ENCODE assay signal across 19 cellular contexts in genomic region chr9:89249001-89249400, GRCh38.
A peak's percentile ranks its signal among the peaks of the same experiment; 100 is the strongest.
DNase-seq lines count a peak whose midpoint lies in the region; ATAC-seq, FAIRE-seq and TF ChIP-seq lines count a peak whose summit lies in the region.
"Had no signal": no experiment of that assay in that cellular context is flagged by ENCODE, and none has a peak within 500 bp of the region (broad histone marks: within the 10 kb centered on the region; RNA-seq: fewer than 3 reads in every experiment).

No MANE protein-coding gene starts in this region.

- no peak overlapping the region for H2BK12ac ChIP-seq in H1 (ENCODE audit: low read depth, low read length)

- TF ChIP-seq EP300 in H1 (IDR thresholded peaks at IDR 0.05; ENCODE audit: borderline replicate concordance in 1 of 2, low read depth in 2 of 2, low read length in 2 of 2): no peak

- no peak overlapping the region for H3K4me2 ChIP-seq in H1 (ENCODE audit: insufficient read depth in 1 of 2, low read depth in 2 of 2, low read length in 2 of 2)
- H3K4me2 ChIP-seq: GM23338 had no signal

- H3K9me3 ChIP-seq in H1 (ENCODE audit: insufficient read depth in 2 of 2, low read depth in 1 of 2, low read length in 1 of 2): 0 out of 4 replicates have a peak, but pooled peaks cover 0 to 3% of the 10 kb centered on the region in 2 experiments
- no peaks in the 10 kb centered on the region for H3K9me3 ChIP-seq in thyroid gland
- H3K9me3 ChIP-seq in right cardiac atrium (ENCODE audit: control insufficient read depth, low read length): no peaks in the 10 kb centered on the region
- no peaks in the 10 kb centered on the region for H3K9me3 ChIP-seq in tibial artery
- H3K9me3 ChIP-seq: HAP-1 had no signal

- H3K56ac ChIP-seq in H1 (replicated peaks; ENCODE audit: insufficient read length, low read depth, low read length): no peak overlapping the region

- no peaks in the 10 kb centered on the region for H3K79me2 ChIP-seq in H1 (ENCODE audit: control insufficient read depth in 1 of 2, insufficient read depth in 2 of 2, low read length in 2 of 2)

- no peak overlapping the region for H4K5ac ChIP-seq in H1 (ENCODE audit: insufficient read length, low read depth, low read length)

- H3K4ac ChIP-seq in H1 (replicated peaks; ENCODE audit: insufficient read length, low read depth, low read length): no peak overlapping the region

- H3K27me3 ChIP-seq in H1 (replicated peaks in 1 of 4; ENCODE audit: control insufficient read depth in 3 of 4, extremely low read depth in 1 of 4, insufficient read depth in 3 of 4, low read length in 3 of 4) (no peaks in the 10 kb centered on the region; a peak in 1 of 7 replicates), thyroid gland (no peaks in the 10 kb centered on the region), right cardiac atrium (ENCODE audit: control insufficient read depth, insufficient read depth) (no peaks in the 10 kb centered on the region), tibial artery (no peaks in the 10 kb centered on the region)

- H3K23ac ChIP-seq in H1 (ENCODE audit: insufficient read length): no peak overlapping the region

- FAIRE-seq in H1 (lab: Jason Lieb, UNC): no peak
- FAIRE-seq: D721Med, GM12878, GM19239, H54 had no signal

- TF ChIP-seq POLR2A in H1 (IDR thresholded peaks at IDR 0.05; ENCODE audit: control extremely low read depth in 1 of 2, low read depth in 2 of 2, low read length in 2 of 2) (no peak), thyroid gland (IDR thresholded peaks at IDR 0.05) (no peak)

- H3K23me2 ChIP-seq in H1 (ENCODE audit: low read depth, low read length): peaks cover 11% of the 10 kb centered on the region; the same call in 1 of the 2 replicates

- no peak overlapping the region for H2AK5ac ChIP-seq in H1 (ENCODE audit: low read depth, low read length)

- no peak overlapping the region for H4K8ac ChIP-seq in H1 (ENCODE audit: extremely low read depth, insufficient read depth, low read length)

- CTCF ChIA-PET in H1 (lab: Charles Lee; ENCODE audit: partially characterized antibody): interaction anchor here (1.2 kb wide), 1 partner anchor 14 kb away, joined by 4 read pairs; no protein-coding TSS in a partner anchor

- TF ChIP-seq CTCF in H1 (IDR thresholded peaks at IDR 0.05; ENCODE audit: control extremely low read depth in 1 of 3, insufficient read depth in 1 of 3, low read depth in 1 of 3, low read length in 3 of 3): no peak
- TF ChIP-seq CTCF in thyroid gland (IDR thresholded peaks at IDR 0.05): no peak
- TF ChIP-seq CTCF in tibial artery (IDR thresholded peaks at IDR 0.05): no peak

- POLR2A ChIA-PET in H1 (lab: Charles Lee; ENCODE audit: partially characterized antibody): no interaction called here

- peaks cover 0 to 6% (median 0%) of the 10 kb centered on the region in 4 experiments; a peak in 4 of 7 replicates for H3K4me1 ChIP-seq in H1 (replicated peaks in 1 of 4; ENCODE audit: control insufficient read depth in 3 of 4, insufficient read depth in 4 of 4, low read length in 3 of 4)
- peaks cover 20 to 40% of the 10 kb centered on the region in 2 donors for H3K4me1 ChIP-seq in thyroid gland
- no peaks in the 10 kb centered on the region for H3K4me1 ChIP-seq in right cardiac atrium (ENCODE audit: control insufficient read depth, insufficient read depth, low read length)
- peaks cover 0 to 8% (median 0%) of the 10 kb centered on the region in 4 donors for H3K4me1 ChIP-seq in tibial artery
- H3K4me1 ChIP-seq: HAP-1 had no signal

- no peak overlapping the region for H3K4me3 ChIP-seq in H1 (ENCODE audit: extremely low read depth in 1 of 4, insufficient read depth in 2 of 4, low read depth in 3 of 4, low read length in 4 of 4)
- no peak overlapping the region for H3K4me3 ChIP-seq in thyroid gland (replicated peaks in 1 of 3)
- no peak overlapping the region for H3K4me3 ChIP-seq in right cardiac atrium (ENCODE audit: low read length)
- H3K4me3 ChIP-seq in tibial artery: no peak overlapping the region
- H3K4me3 ChIP-seq: GM12878, GM23338, HAP-1 had no signal

- H2AFZ ChIP-seq in H1 (ENCODE audit: low read length): no peak overlapping the region
- H2AFZ ChIP-seq: GM23338 had no signal

- peak; percentile 54 for DNase-seq in MV-4-11 (lab: John Stamatoyannopoulos, UW)
- no peak for DNase-seq in H1 (ENCODE audit: low read depth in 1 of 2, low spot score in 2 of 2)
- peak; percentile 66 to 68 for DNase-seq in thyroid gland
- no peak for DNase-seq in activated CD8-positive, alpha-beta memory T cell treated with anti-CD3 and anti-CD28 coated beads, Interleukin-2, amount 50 U/mL, for 48 hours
- no peak for DNase-seq in right cardiac atrium
- DNase-seq in tibial artery: no peak
- DNase-seq: CD4-positive, alpha-beta T cell; CD8-positive, alpha-beta memory T cell; DMS 273 treated with DMSO at 0.1 percent for 48 hours; DMS79; EL; GDM1; HFFc6 had no signal

- H3K36me3 ChIP-seq in H1 (ENCODE audit: control insufficient read depth in 2 of 4, insufficient read depth in 4 of 4, low read length in 3 of 4) (peaks cover 0 to 3% (median 0%) of the 10 kb centered on the region in 4 experiments; a peak in 2 of 8 replicates), thyroid gland (no peaks in the 10 kb centered on the region), tibial artery (no peaks in the 10 kb centered on the region)
- H3K36me3 ChIP-seq: HAP-1 had no signal

- TF ChIP-seq RAD21 in H1 (IDR thresholded peaks at IDR 0.05 in 1 of 2, conservative IDR thresholded peaks at IDR 0.05 in 1 of 2; ENCODE audit: low read depth in 2 of 2, low read length in 2 of 2): no peak

- H2BK20ac ChIP-seq in H1 (ENCODE audit: low read length): no peak overlapping the region

- H3K18ac ChIP-seq in H1 (ENCODE audit: extremely low read depth, low read length): 0 out of 2 replicates have a peak overlapping the region, but pooled peaks have one; percentile 9

- no peak overlapping the region for H2BK5ac ChIP-seq in H1 (ENCODE audit: low read depth, low read length)

- peaks cover 0 to 10% of the 10 kb centered on the region in 2 experiments for H4K20me1 ChIP-seq in H1 (replicated peaks in 1 of 2; ENCODE audit: control insufficient read depth in 1 of 2, insufficient read depth in 2 of 2, low read length in 2 of 2)

- H2BK120ac ChIP-seq in H1 (replicated peaks; ENCODE audit: low read depth, low read length): no peak overlapping the region

- H3K27ac ChIP-seq in H1 (ENCODE audit: low read depth, low read length) (no peak overlapping the region), thyroid gland (peak overlapping the region in 2 of 3 donors; percentile 56 to 58), right cardiac atrium (ENCODE audit: low read length) (no peak overlapping the region), tibial artery (no peak overlapping the region)

- WGBS in H1 (ENCODE audit: extremely low coverage in 1 of 2, insufficient coverage in 1 of 2, insufficient read length in 1 of 2, insufficient replicate concordance in 2 of 2, low coverage in 1 of 2, low lambda C conversion rate in 2 of 2, missing lambda C conversion rate in 1 of 2), 2 experiments: 95% methylated on average over 3 of the region's 3 CpGs; no CpG with 5 or more reads in 1 of the 2 experiments
- WGBS in thyroid gland, 2 donors: 42 to 53% methylated on average over 3 of the region's 3 CpGs
- WGBS in right cardiac atrium: 89% methylated on average over 3 of the region's 3 CpGs

- H3K9ac ChIP-seq in H1 (replicated peaks in 1 of 4; ENCODE audit: extremely low read depth in 1 of 4, low read depth in 3 of 4, low read length in 3 of 4): no peak overlapping the region

- no peak for ATAC-seq in right cardiac atrium
- ATAC-seq: GM12878, GM23338 had no signal

- H3K79me1 ChIP-seq in H1 (ENCODE audit: low read depth, low read length): no peaks in the 10 kb centered on the region

- H3K14ac ChIP-seq in H1 (ENCODE audit: insufficient read length): no peak overlapping the region

- no peak overlapping the region for H2BK15ac ChIP-seq in H1 (ENCODE audit: low read length)

- H4K91ac ChIP-seq in H1 (replicated peaks; ENCODE audit: insufficient read length, low read length): no peak overlapping the region

- intact Hi-C loops in thyroid gland (cut with DNase I) (no loop called here), right cardiac atrium (cut with DNase I) (no loop called here), tibial artery (cut with DNase I; ENCODE audit: low total_unique reads) (no loop called here)

TF ChIP-seq in H1, 55 proteins besides CTCF, POLR2A, EP300 and RAD21:
- TF ChIP-seq KDM4A (IDR thresholded peaks at IDR 0.05; ENCODE audit: low read depth, low read length, severe bottlenecking): no peak

Comparison
In these comparisons a context has a peak if more than half of its experiments do, and no peak if none do; other contexts are left out.
1. DNase-seq: peak in MV-4-11 (single experiment) and thyroid gland (2 of 2); none in H1 (0 of 2), activated CD8-positive, alpha-beta memory T cell treated with anti-CD3 and anti-CD28 coated beads, Interleukin-2, amount 50 U/mL, for 48 hours (single experiment), right cardiac atrium (0 of 3) and tibial artery (0 of 2).
2. H3K27ac ChIP-seq: peak in thyroid gland (2 of 3); none in H1 (single experiment), right cardiac atrium (single experiment) and tibial artery (0 of 2).